In genomic region chr1:43660355-43660754, GRCh38 we compare ENCODE assay signal across 17 cellular contexts.
"Had no signal": no experiment of that assay in that cellular context is flagged by ENCODE, and none has a peak within 500 bp of the region (broad histone marks: within the 10 kb centered on the region; RNA-seq: fewer than 3 reads in every experiment).

No MANE protein-coding gene starts in this region.

- H3K9me3 Mint-ChIP-seq: activated naive CD4-positive, alpha-beta T cell treated with anti-CD3 and anti-CD28 coated beads, Interleukin-2, amount 10 ng/mL, durations not matched to agents 7 days and 5 days had no signal

- H3K4me1 Mint-ChIP-seq: activated naive CD4-positive, alpha-beta T cell treated with anti-CD3 and anti-CD28 coated beads, Interleukin-2, amount 10 ng/mL, durations not matched to agents 7 days and 5 days had no signal

- H3K27ac Mint-ChIP-seq: activated naive CD4-positive, alpha-beta T cell treated with anti-CD3 and anti-CD28 coated beads, Interleukin-2, amount 10 ng/mL, durations not matched to agents 7 days and 5 days had no signal

- H3K27me3 Mint-ChIP-seq: activated naive CD4-positive, alpha-beta T cell treated with anti-CD3 and anti-CD28 coated beads, Interleukin-2, amount 10 ng/mL, durations not matched to agents 7 days and 5 days had no signal

- H3K4me1 ChIP-seq: prostate gland, stomach, testis, upper lobe of left lung had no signal

- FAIRE-seq: colon, endometrium, islet of Langerhans had no signal

- H3K27me3 ChIP-seq: cardiac muscle cell, stomach, testis, upper lobe of left lung had no signal

- H3K4me3 Mint-ChIP-seq: activated naive CD4-positive, alpha-beta T cell treated with anti-CD3 and anti-CD28 coated beads, Interleukin-2, amount 10 ng/mL, durations not matched to agents 7 days and 5 days had no signal

- H3K4me3 ChIP-seq: cardiac muscle cell, prostate gland, stomach, testis, upper lobe of left lung had no signal

- H3K27ac ChIP-seq: cardiac muscle cell, prostate gland, stomach, testis, upper lobe of left lung had no signal

- ATAC-seq: activated CD4-positive, CD25-positive, alpha-beta regulatory T cell treated with anti-CD3 and anti-CD28 coated beads, Interleukin-2, amount 50 U/mL, for 24 hours; esophagus mucosa; left lobe of liver; sciatic nerve had no signal

- DNase-seq: activated CD4-positive, alpha-beta T cell treated with anti-CD3 and anti-CD28 coated beads, Interleukin-2, amount 50 U/mL, for 1 hour; activated naive CD4-positive, alpha-beta T cell treated with anti-CD3 and anti-CD28 coated beads, Interleukin-2, amount 10 ng/mL, durations not matched to agents 7 days and 5 days; activated T-cell treated with anti-CD3 and anti-CD28 coated beads for 4 hours; midbrain; stomach; T-helper 9 cell; testis; upper lobe of left lung had no signal

- H3K9me3 ChIP-seq: prostate gland, stomach, testis, upper lobe of left lung had no signal
